17 cellular contexts compared by ENCODE assay signal in genomic region chr5:11531805-11532204, GRCh38.
DNase-seq lines count a peak whose midpoint lies in the region; ATAC-seq and TF ChIP-seq lines count a peak whose summit lies in the region.
"Had no signal": no experiment of that assay in that cellular context is flagged by ENCODE, and none has a peak within 500 bp of the region (broad histone marks: within the 10 kb centered on the region; RNA-seq: fewer than 3 reads in every experiment).

No MANE protein-coding gene starts in this region.

- DNase-seq in Right ventricle myocardium inferior (ENCODE audit: missing footprints) (no peak), left ventricle myocardium inferior (no peak), H9 (no peak), left ventricle myocardium superior (no peak), T-cell (no peak)
- no peak for DNase-seq in activated effector memory CD4-positive, alpha-beta T cell treated with Interleukin-2 at 50 U/mL for 16 hours
- DNase-seq: BE2C; C1 segment of cervical spinal cord; Caco-2; CD4-positive, CD25-positive, alpha-beta regulatory T cell; CD8-positive, alpha-beta memory T cell; DMS79 treated with DMSO at 0.1 percent for 48 hours; GF-D8; HCEC 1CT had no signal

- H3K27me3 ChIP-seq in left ventricle myocardium inferior (ENCODE audit: low read depth) = no peaks in the 10 kb centered on the region
- H3K27me3 ChIP-seq in H9 (ENCODE audit: insufficient read depth, low read length) = no peaks in the 10 kb centered on the region
- H3K27me3 ChIP-seq: BE2C had no signal

- H3K27ac Mint-ChIP-seq in H9 (peak overlapping the region in 1 of 3 experiments; percentile 42; a peak in 1 of 7 replicates), brain (peak overlapping the region in 4 of 5 experiments; percentile 37 to 74 (median 46)), T-cell (no peak overlapping the region)
- H3K27ac Mint-ChIP-seq: CD4-positive, CD25-positive, alpha-beta regulatory T cell; CD8-positive, alpha-beta memory T cell had no signal

- H3K4me1 Mint-ChIP-seq in H9 = peaks cover 42 to 48% of the 10 kb centered on the region in 2 experiments
- H3K4me1 Mint-ChIP-seq in brain = peaks cover 48% of the 10 kb centered on the region
- no peaks in the 10 kb centered on the region for H3K4me1 Mint-ChIP-seq in T-cell
- H3K4me1 Mint-ChIP-seq: CD4-positive, CD25-positive, alpha-beta regulatory T cell; CD8-positive, alpha-beta memory T cell had no signal

- H2BK20ac ChIP-seq in H9 (ENCODE audit: low read depth, low read length, poor library complexity, severe bottlenecking) = no peak overlapping the region

- no peak overlapping the region for H4K5ac ChIP-seq in H9 (ENCODE audit: insufficient read length, low read depth, low read length)

- no CpG with 5 or more reads among the region's 2 CpGs for WGBS in H9 (ENCODE audit: extremely low coverage, insufficient read length, low lambda C conversion rate)

- TF ChIP-seq CTCF in left ventricle myocardium inferior (IDR thresholded peaks at IDR 0.05; ENCODE audit: borderline replicate concordance) (no peak), H9 (conservative IDR thresholded peaks at IDR 0.05) (no peak), brain (conservative IDR thresholded peaks at IDR 0.05) (no peak)

- no peak overlapping the region for H3K4ac ChIP-seq in H9 (ENCODE audit: low read depth, low read length)

- no peak overlapping the region for H3K27ac ChIP-seq in left ventricle myocardium inferior (replicated peaks)
- H3K27ac ChIP-seq in H9 (ENCODE audit: insufficient read length, low read depth, low read length) = no peak overlapping the region
- H3K27ac ChIP-seq: HL-60 had no signal

- CTCF ChIA-PET in T-cell (lab: Charles Lee) = no interaction called here

- H2BK120ac ChIP-seq in H9 (ENCODE audit: low read depth, low read length, poor library complexity, severe bottlenecking) = no peak overlapping the region

- intact Hi-C loops in Right ventricle myocardium inferior (cut with DNase I) = no loop called here
- intact Hi-C loops in left ventricle myocardium inferior (cut with micrococcal nuclease) = no loop called here
- intact Hi-C loops in left ventricle myocardium superior (cut with micrococcal nuclease) = no loop called here

- H3K9me3 Mint-ChIP-seq in H9 (no peaks in the 10 kb centered on the region), brain (no peaks in the 10 kb centered on the region), T-cell (no peaks in the 10 kb centered on the region)

- no peaks in the 10 kb centered on the region for H3K27me3 Mint-ChIP-seq in H9 (ENCODE audit: low read depth)
- no peaks in the 10 kb centered on the region for H3K27me3 Mint-ChIP-seq in brain
- no peaks in the 10 kb centered on the region for H3K27me3 Mint-ChIP-seq in T-cell

- H3K56ac ChIP-seq in H9 (ENCODE audit: insufficient read length, low read depth, low read length) = no peak overlapping the region

- H3K23ac ChIP-seq in H9 (ENCODE audit: insufficient read length, low read depth, low read length) = no peak overlapping the region

- H4K8ac ChIP-seq in H9 (replicated peaks; ENCODE audit: insufficient read length, low read depth, low read length) = no peak overlapping the region

- H2BK5ac ChIP-seq in H9 (ENCODE audit: insufficient read length, low read length) = no peak overlapping the region

- no peak overlapping the region for H3K4me2 ChIP-seq in H9 (ENCODE audit: insufficient read depth, insufficient read length, low read length)

- H3K14ac ChIP-seq in H9 (ENCODE audit: insufficient read depth, low read length) = 0 out of 2 replicates have a peak overlapping the region, but pooled peaks have one; percentile 0

- no peak overlapping the region for H3K4me3 ChIP-seq in left ventricle myocardium inferior

- H4K20me1 ChIP-seq in H9 (ENCODE audit: control insufficient read depth, insufficient read depth, insufficient read length) = no peaks in the 10 kb centered on the region

- H2AFZ ChIP-seq in H9 (ENCODE audit: low read length) = no peak overlapping the region

- H3K18ac ChIP-seq in H9 (ENCODE audit: insufficient read length, low read depth, low read length) = no peak overlapping the region

- H3K36me3 Mint-ChIP-seq in H9 (ENCODE audit: insufficient read depth in 1 of 3, low read depth in 3 of 3) (no peaks in the 10 kb centered on the region), brain (no peaks in the 10 kb centered on the region), T-cell (no peaks in the 10 kb centered on the region)
- H3K36me3 Mint-ChIP-seq: CD4-positive, CD25-positive, alpha-beta regulatory T cell; CD8-positive, alpha-beta memory T cell had no signal

- H2AK5ac ChIP-seq in H9 (ENCODE audit: insufficient read length, low read length) = no peak overlapping the region

- H3K4me1 ChIP-seq in left ventricle myocardium inferior (peaks cover 27% of the 10 kb centered on the region), H9 (ENCODE audit: insufficient read depth, low read length) (peaks cover 3% of the 10 kb centered on the region; the same call in 1 of the 2 replicates)
- H3K4me1 ChIP-seq: BE2C, Caco-2 had no signal

- no peak overlapping the region for H3K9ac ChIP-seq in H9 (ENCODE audit: extremely low read depth, insufficient read length, low read length)

- H3T11ph ChIP-seq in H9 (ENCODE audit: low read length) = no peak overlapping the region

- no peak overlapping the region for H2BK12ac ChIP-seq in H9 (ENCODE audit: insufficient read length, low read depth, low read length)

- no peaks in the 10 kb centered on the region for H3K79me2 ChIP-seq in H9 (ENCODE audit: insufficient read depth, low read length)

- POLR2A ChIA-PET in T-cell (lab: Charles Lee) = no interaction called here

- peak; percentile 42 for ATAC-seq in Right ventricle myocardium inferior
- ATAC-seq in left ventricle myocardium superior = peak; percentile 68
- ATAC-seq in T-cell (replicated peaks in 1 of 4) = no peak
- ATAC-seq in GM21515 (IDR thresholded peaks at IDR 0.05; ENCODE audit: unreplicated experiment) = no peak

- no peaks in the 10 kb centered on the region for H3K23me2 ChIP-seq in H9 (ENCODE audit: insufficient read length, low read depth, low read length, poor library complexity, severe bottlenecking)

- H3K4me3 Mint-ChIP-seq in H9 (no peak overlapping the region), brain (no peak overlapping the region), T-cell (no peak overlapping the region)
- H3K4me3 Mint-ChIP-seq: CD4-positive, CD25-positive, alpha-beta regulatory T cell; CD8-positive, alpha-beta memory T cell had no signal

- H4K91ac ChIP-seq in H9 (ENCODE audit: insufficient read length, low read depth, low read length) = no peak overlapping the region

- no peaks in the 10 kb centered on the region for H3K36me3 ChIP-seq in left ventricle myocardium inferior
- H3K36me3 ChIP-seq: BE2C had no signal

- H2BK15ac ChIP-seq in H9 (ENCODE audit: low read depth, low read length) = no peak overlapping the region

- H3K79me1 ChIP-seq in H9 (ENCODE audit: insufficient read depth, low read depth, low read length, poor library complexity, severe bottlenecking) = no peaks in the 10 kb centered on the region

- H3K9me3 ChIP-seq in left ventricle myocardium inferior (replicated peaks) (no peaks in the 10 kb centered on the region), H9 (ENCODE audit: control insufficient read depth, low read depth, low read length) (no peaks in the 10 kb centered on the region)
- H3K9me3 ChIP-seq: BE2C, Caco-2 had no signal

Comparison
In these comparisons a context has a peak if more than half of its experiments do, and no peak if none do; other contexts are left out.
1. ATAC-seq: peak in Right ventricle myocardium inferior (single experiment) and left ventricle myocardium superior (single experiment); none in T-cell (0 of 4) and GM21515 (single experiment).
2. H3K27ac Mint-ChIP-seq: peak in brain (4 of 5); none in T-cell (0 of 2).